Comparison of ENCODE assay signal across 27 cellular contexts in the genomic region with DNA sequence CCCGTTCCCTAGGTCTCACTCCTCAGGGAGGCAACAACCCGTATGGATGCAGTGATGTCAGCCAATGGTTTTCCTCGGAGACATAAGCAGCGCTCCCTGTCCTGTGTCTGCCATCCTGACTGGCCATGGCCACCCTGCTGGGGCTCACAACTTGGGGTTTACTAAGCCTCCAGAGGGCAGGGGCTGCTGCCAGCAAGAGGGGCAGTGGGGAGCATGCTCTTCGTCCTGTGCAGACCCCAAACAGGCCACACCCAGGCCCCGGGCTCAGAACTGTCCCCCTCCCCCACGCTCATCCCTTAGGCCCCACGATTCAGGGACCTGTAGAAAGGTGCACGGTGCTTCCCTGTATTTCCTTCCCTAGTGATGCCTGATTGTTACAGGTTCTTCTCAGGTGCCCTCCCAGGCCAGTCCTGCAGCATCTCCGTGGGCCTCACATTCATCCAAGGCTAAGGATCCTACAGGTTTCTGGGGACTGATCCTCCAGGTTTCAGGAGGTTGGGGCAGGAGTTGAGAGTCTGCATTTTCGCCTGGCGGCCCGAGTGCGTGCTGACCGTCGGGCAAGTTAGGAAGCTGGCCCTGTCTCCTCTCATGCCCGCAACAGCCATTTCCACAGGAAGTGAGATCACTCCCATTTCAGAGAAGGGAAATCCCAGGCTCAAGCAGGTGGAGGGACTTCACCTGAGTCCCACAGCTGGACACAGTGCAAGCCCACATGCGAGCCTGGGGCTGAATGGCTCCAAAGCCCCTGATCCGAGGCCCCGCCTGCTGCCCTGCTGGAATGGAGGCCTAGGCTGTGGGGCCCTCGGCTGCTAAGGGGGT.
"Had no signal": no experiment of that assay in that cellular context is flagged by ENCODE, and none has a peak within 500 bp of the region (broad histone marks: within the 10 kb centered on the region; RNA-seq: fewer than 3 reads in every experiment).

No MANE protein-coding gene starts in this region.

- H3K4me3 Mint-ChIP-seq: activated B cell treated with CpG ODN at 0.5 μM for 24 hours; activated CD8-positive, alpha-beta T cell treated with anti-CD3 and anti-CD28 coated beads for 36 hours; activated naive CD4-positive, alpha-beta T cell treated with anti-CD3 and anti-CD28 coated beads, Interleukin-2, amount 50 U/mL, for 24 hours; activated naive CD8-positive, alpha-beta T cell treated with anti-CD3 and anti-CD28 coated beads, Interleukin-2, amount 50 U/mL, for 24 hours; activated T-cell treated with anti-CD3 and anti-CD28 coated beads, Interleukin-2, amount 50 U/mL, for 4 hours; activated T-helper 17 cell treated with anti-CD3 and anti-CD28 coated beads, Interleukin-2, amount 50 U/mL, for 72 hours; immature natural killer cell; naive thymus-derived CD8-positive, alpha-beta T cell; neural crest cell had no signal

- H3K27ac ChIP-seq: gastroesophageal sphincter, sigmoid colon, tibial nerve had no signal

- H3K27ac Mint-ChIP-seq: activated B cell treated with CpG ODN at 0.5 μM for 24 hours; activated CD8-positive, alpha-beta T cell treated with anti-CD3 and anti-CD28 coated beads for 36 hours; activated naive CD4-positive, alpha-beta T cell treated with anti-CD3 and anti-CD28 coated beads, Interleukin-2, amount 50 U/mL, for 24 hours; activated naive CD8-positive, alpha-beta T cell treated with anti-CD3 and anti-CD28 coated beads, Interleukin-2, amount 50 U/mL, for 24 hours; activated T-helper 17 cell treated with anti-CD3 and anti-CD28 coated beads, Interleukin-2, amount 50 U/mL, for 72 hours; immature natural killer cell; naive thymus-derived CD8-positive, alpha-beta T cell had no signal

- H3K36me3 Mint-ChIP-seq: activated naive CD4-positive, alpha-beta T cell treated with anti-CD3 and anti-CD28 coated beads, Interleukin-2, amount 50 U/mL, for 24 hours; immature natural killer cell; naive thymus-derived CD8-positive, alpha-beta T cell had no signal

- H3K9me3 Mint-ChIP-seq: activated B cell treated with CpG ODN at 0.5 μM for 24 hours; activated CD8-positive, alpha-beta T cell treated with anti-CD3 and anti-CD28 coated beads for 36 hours; activated naive CD4-positive, alpha-beta T cell treated with anti-CD3 and anti-CD28 coated beads, Interleukin-2, amount 50 U/mL, for 24 hours; activated naive CD8-positive, alpha-beta T cell treated with anti-CD3 and anti-CD28 coated beads, Interleukin-2, amount 50 U/mL, for 24 hours; activated T-cell treated with anti-CD3 and anti-CD28 coated beads, Interleukin-2, amount 50 U/mL, for 4 hours; activated T-helper 17 cell treated with anti-CD3 and anti-CD28 coated beads, Interleukin-2, amount 50 U/mL, for 72 hours; immature natural killer cell; naive thymus-derived CD8-positive, alpha-beta T cell; neural crest cell had no signal

- ATAC-seq: activated CD8-positive, alpha-beta T cell treated with anti-CD3 and anti-CD28 coated beads for 36 hours; activated naive CD8-positive, alpha-beta T cell treated with anti-CD3 and anti-CD28 coated beads, Interleukin-2, amount 50 U/mL, for 24 hours; activated T-cell treated with anti-CD3 and anti-CD28 coated beads, Interleukin-2, amount 50 U/mL, for 4 hours; activated T-helper 17 cell treated with anti-CD3 and anti-CD28 coated beads, Interleukin-2, amount 50 U/mL, for 72 hours; gastroesophageal sphincter; left colon; naive thymus-derived CD8-positive, alpha-beta T cell had no signal

- FAIRE-seq: endothelial cell of umbilical vein, kidney, small intestine had no signal

- H3K4me1 Mint-ChIP-seq: activated B cell treated with CpG ODN at 0.5 μM for 24 hours; activated naive CD4-positive, alpha-beta T cell treated with anti-CD3 and anti-CD28 coated beads, Interleukin-2, amount 50 U/mL, for 24 hours; activated T-helper 17 cell treated with anti-CD3 and anti-CD28 coated beads, Interleukin-2, amount 50 U/mL, for 72 hours; naive thymus-derived CD8-positive, alpha-beta T cell; neural crest cell had no signal

- DNase-seq: activated B cell treated with CpG ODN at 0.5 μM for 24 hours; activated CD4-positive, alpha-beta T cell treated with anti-CD3 and anti-CD28 coated beads, Interleukin-2, amount 50 U/mL, for 1 hour; activated CD8-positive, alpha-beta T cell treated with anti-CD3 and anti-CD28 coated beads for 36 hours; activated gamma-delta T cell treated with Interleukin-2 at 50 U/mL for 16 hours; activated naive CD8-positive, alpha-beta T cell treated with anti-CD3 and anti-CD28 coated beads, Interleukin-2, amount 50 U/mL, for 24 hours; activated T-cell treated with anti-CD3 and anti-CD28 coated beads, Interleukin-2, amount 50 U/mL, for 4 hours; amygdala; caudate nucleus; cortex of kidney; hippocampal formation; immature natural killer cell; kidney; left colon; midbrain; naive thymus-derived CD8-positive, alpha-beta T cell; occipital lobe; retina; sigmoid colon; small intestine; stimulated activated CD4-positive, alpha-beta T cell treated with anti-CD3 and anti-CD28 coated beads, Interleukin-2, amount 100 ng/mL, for 24 hours; stimulated activated naive CD4-positive, alpha-beta T cell had no signal
